Comparison of ENCODE assay signal across 20 cellular contexts in genomic region chr2:228974169-228974568, GRCh38.
"Had no signal": no experiment of that assay in that cellular context is flagged by ENCODE, and none has a peak within 500 bp of the region (broad histone marks: within the 10 kb centered on the region; RNA-seq: fewer than 3 reads in every experiment).

No MANE protein-coding gene starts in this region.

- DNase-seq: colonic mucosa; cortex of kidney; dermis blood vessel endothelial cell; dorsolateral prefrontal cortex; effector CD4-positive, alpha-beta T cell; effector CD8-positive, alpha-beta T cell; effector memory CD4-positive, alpha-beta T cell; effector memory CD8-positive, alpha-beta T cell; endodermal cell; erythroblast; esophagus squamous epithelium; foreskin fibroblast; foreskin keratinocyte; foreskin melanocyte; gastrocnemius medialis; glutamatergic neuron; head of caudate nucleus; heart left ventricle; heart right ventricle had no signal

- H3K27me3 Mint-ChIP-seq: dendritic cell treated with granulocyte-macrophage colony-stimulating factor and Interleukin-4, amounts not matched to agents 40 ng/mL and 50 ng/mL, for 4 days; effector memory CD8-positive, alpha-beta T cell had no signal

- H3K4me3 Mint-ChIP-seq: dendritic cell treated with granulocyte-macrophage colony-stimulating factor and Interleukin-4, amounts not matched to agents 40 ng/mL and 50 ng/mL, for 4 days; effector memory CD8-positive, alpha-beta T cell; endodermal cell had no signal

- H3K27ac Mint-ChIP-seq: dendritic cell treated with granulocyte-macrophage colony-stimulating factor and Interleukin-4, amounts not matched to agents 40 ng/mL and 50 ng/mL, for 4 days; effector memory CD8-positive, alpha-beta T cell; endodermal cell had no signal

- H3K4me1 Mint-ChIP-seq: endodermal cell had no signal
